Comparison of ENCODE assay signal across 11 cellular contexts in the genomic region with DNA sequence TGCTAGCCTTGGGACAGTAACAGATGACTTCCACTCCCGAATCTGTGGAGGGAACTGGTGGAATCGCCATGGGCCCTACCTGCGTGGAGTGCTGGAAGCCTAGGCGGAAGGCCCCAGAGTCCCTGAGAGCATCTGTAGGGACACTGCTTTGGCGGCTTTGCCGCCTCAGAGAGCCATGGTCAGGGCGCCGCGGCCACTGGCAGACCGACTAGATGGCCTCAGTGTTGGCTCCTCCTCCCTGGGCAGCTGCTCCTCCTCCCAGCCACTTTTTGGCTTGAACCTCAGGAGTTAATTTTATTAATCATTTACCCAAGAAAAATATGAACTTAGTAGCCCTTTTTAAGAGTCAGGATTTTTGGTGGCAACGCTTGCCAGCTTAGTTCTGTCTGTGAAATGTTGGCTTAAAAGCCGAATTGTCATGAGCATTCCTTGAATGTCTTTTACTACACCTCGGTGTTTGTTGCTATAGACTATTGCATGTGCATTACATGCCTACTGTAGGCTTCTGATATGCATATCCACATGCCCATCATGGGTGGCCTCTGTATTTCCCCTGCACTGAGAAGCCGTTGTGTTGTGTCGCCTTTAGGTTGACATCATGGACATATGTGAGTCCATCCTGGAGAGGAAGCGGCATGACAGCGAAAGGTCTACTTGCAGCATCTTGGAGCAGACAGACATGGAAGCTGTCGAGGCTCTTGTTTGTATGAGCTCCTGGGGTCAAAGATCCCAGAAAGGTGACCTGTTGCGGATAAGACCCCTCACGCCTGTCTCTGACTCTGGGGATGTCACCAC. TPM values are rescaled to one million over a fixed set of nuclear protein-coding genes. Genes with fewer than 3 reads are reported as not detected.
DNase-seq lines count a peak whose midpoint lies in the region; ATAC-seq, FAIRE-seq and TF ChIP-seq lines count a peak whose summit lies in the region.
"Had no signal": no experiment of that assay in that cellular context is flagged by ENCODE, and none has a peak within 500 bp of the region (broad histone marks: within the 10 kb centered on the region; RNA-seq: fewer than 3 reads in every experiment).

No MANE protein-coding gene starts in this region.

- H3K27ac ChIP-seq in CD8-positive, alpha-beta memory T cell (ENCODE audit: low read depth, low read length) = no peak overlapping the region
- H3K27ac ChIP-seq in gastrocnemius medialis = peak overlapping the region; percentile 94 to 95 (median 94)

- POLR2A ChIA-PET in CD8-positive, alpha-beta memory T cell (lab: Charles Lee) = no interaction called here

- CTCF ChIA-PET in CD8-positive, alpha-beta memory T cell (lab: Charles Lee) = interaction anchor here (1.1 to 9.6 kb wide), 5 partner anchors 10 to 232 kb away, joined by 4 to 201 read pairs (median 40); no protein-coding TSS in a partner anchor

- intact Hi-C loops in activated T-helper 1 cell treated with anti-CD3 and anti-CD28 coated beads, Interleukin-12 subunit alpha, Interleukin-12 subunit beta, Interleukin-2, Interleukin-4 antibody, amounts not matched to agents 30 ng/mL and 10 ng/mL and 1 ng/mL, durations not matched to agents 14 hours and 24 hours and 36 hours (cut with micrococcal nuclease) = loop anchor here (5.0 to 10.0 kb wide), 3 partner anchors 491 to 841 kb away; a partner anchor contains a TSS
- intact Hi-C loops in gastrocnemius medialis (cut with DNase I; ENCODE audit: low total_unique reads) = loop anchor here (5.0 to 10.0 kb wide), 3 partner anchors 233 to 1549 kb away; a partner anchor contains a TSS

- H3K4me1 ChIP-seq in CD8-positive, alpha-beta memory T cell (ENCODE audit: insufficient read depth, low read length) = peaks cover 17% of the 10 kb centered on the region
- H3K4me1 ChIP-seq in gastrocnemius medialis = peaks cover 23 to 52% of the 10 kb centered on the region in 2 donors
- H3K4me1 ChIP-seq: prostate gland had no signal

- TF ChIP-seq CTCF in gastrocnemius medialis (IDR thresholded peaks at IDR 0.05 in 4 of 5, conservative IDR thresholded peaks at IDR 0.05 in 1 of 5) = no peak

- TF ChIP-seq POLR2A in gastrocnemius medialis (IDR thresholded peaks at IDR 0.05) = no peak

- no peak for ATAC-seq in gastrocnemius medialis
- ATAC-seq in HG03159 (IDR thresholded peaks at IDR 0.05; ENCODE audit: unreplicated experiment) = no peak

- H3K27me3 ChIP-seq in CD8-positive, alpha-beta memory T cell (ENCODE audit: insufficient read depth, low read length, poor library complexity, severe bottlenecking) = no peaks in the 10 kb centered on the region
- H3K27me3 ChIP-seq in gastrocnemius medialis = no peaks in the 10 kb centered on the region

- DNase-seq in CD8-positive, alpha-beta memory T cell = no peak
- no peak for DNase-seq in activated T-helper 1 cell treated with anti-CD3 and anti-CD28 coated beads, Interleukin-12 subunit alpha, Interleukin-12 subunit beta, Interleukin-2, Interleukin-4 antibody, amounts not matched to agents 30 ng/mL and 10 ng/mL and 1 ng/mL, durations not matched to agents 14 hours and 24 hours and 36 hours (ENCODE audit: low spot score)
- DNase-seq in immature natural killer cell = no peak
- no peak for DNase-seq in gastrocnemius medialis
- DNase-seq in NCI-H146 treated with DMSO at 0.1 percent for 48 hours (lab: John Stamatoyannopoulos, UW; ENCODE audit: unreplicated experiment) = no peak
- no peak for DNase-seq in RCC 7860 (ENCODE audit: low spot score)
- no peak for DNase-seq in NCI-H82 (lab: John Stamatoyannopoulos, UW)
- DNase-seq: NCI-H1417 treated with DMSO at 0.1 percent for 48 hours had no signal

- peaks cover 0 to 38% (median 0%) of the 10 kb centered on the region in 3 donors for H3K36me3 Mint-ChIP-seq in CD8-positive, alpha-beta memory T cell
- peaks cover 11% of the 10 kb centered on the region for H3K36me3 Mint-ChIP-seq in activated T-helper 1 cell treated with anti-CD3 and anti-CD28 coated beads, Interleukin-12 subunit alpha, Interleukin-12 subunit beta, Interleukin-2, Interleukin-4 antibody, amounts not matched to agents 30 ng/mL and 10 ng/mL and 1 ng/mL, durations not matched to agents 14 hours and 24 hours and 36 hours (ENCODE audit: low read depth)
- peaks cover 0 to 17% (median 7%) of the 10 kb centered on the region in 3 donors for H3K36me3 Mint-ChIP-seq in immature natural killer cell

- no peak overlapping the region for H3K4me3 ChIP-seq in CD8-positive, alpha-beta memory T cell (ENCODE audit: low read length)
- peak overlapping the region in 1 of 4 donors; percentile 62 for H3K4me3 ChIP-seq in gastrocnemius medialis
- H3K4me3 ChIP-seq: prostate gland had no signal

- FAIRE-seq in RCC 7860 (lab: Jason Lieb, UNC) = no peak
- FAIRE-seq: keratinocyte had no signal

- peaks cover 17% of the 10 kb centered on the region for H3K36me3 ChIP-seq in CD8-positive, alpha-beta memory T cell (ENCODE audit: insufficient read depth, low read length)
- peaks cover 0 to 25% of the 10 kb centered on the region in 2 donors for H3K36me3 ChIP-seq in gastrocnemius medialis
- H3K36me3 ChIP-seq: prostate gland had no signal

- no peaks in the 10 kb centered on the region for H3K9me3 ChIP-seq in CD8-positive, alpha-beta memory T cell (ENCODE audit: low read length)
- no peaks in the 10 kb centered on the region for H3K9me3 ChIP-seq in gastrocnemius medialis
- H3K9me3 ChIP-seq: prostate gland had no signal

- H3K4me1 Mint-ChIP-seq in CD8-positive, alpha-beta memory T cell = peaks cover 26 to 55% (median 29%) of the 10 kb centered on the region in 3 donors
- peaks cover 14% of the 10 kb centered on the region for H3K4me1 Mint-ChIP-seq in activated T-helper 1 cell treated with anti-CD3 and anti-CD28 coated beads, Interleukin-12 subunit alpha, Interleukin-12 subunit beta, Interleukin-2, Interleukin-4 antibody, amounts not matched to agents 30 ng/mL and 10 ng/mL and 1 ng/mL, durations not matched to agents 14 hours and 24 hours and 36 hours (ENCODE audit: low read depth)
- peaks cover 25 to 55% of the 10 kb centered on the region in 2 donors for H3K4me1 Mint-ChIP-seq in immature natural killer cell

- H3K9me3 Mint-ChIP-seq in CD8-positive, alpha-beta memory T cell = no peaks in the 10 kb centered on the region
- H3K9me3 Mint-ChIP-seq in activated T-helper 1 cell treated with anti-CD3 and anti-CD28 coated beads, Interleukin-12 subunit alpha, Interleukin-12 subunit beta, Interleukin-2, Interleukin-4 antibody, amounts not matched to agents 30 ng/mL and 10 ng/mL and 1 ng/mL, durations not matched to agents 14 hours and 24 hours and 36 hours = no peaks in the 10 kb centered on the region
- H3K9me3 Mint-ChIP-seq in immature natural killer cell = no peaks in the 10 kb centered on the region

- H3K4me3 Mint-ChIP-seq in CD8-positive, alpha-beta memory T cell = peak overlapping the region; percentile 3 to 84 (median 55)
- H3K4me3 Mint-ChIP-seq in activated T-helper 1 cell treated with anti-CD3 and anti-CD28 coated beads, Interleukin-12 subunit alpha, Interleukin-12 subunit beta, Interleukin-2, Interleukin-4 antibody, amounts not matched to agents 30 ng/mL and 10 ng/mL and 1 ng/mL, durations not matched to agents 14 hours and 24 hours and 36 hours = peak overlapping the region; percentile 46
- H3K4me3 Mint-ChIP-seq in immature natural killer cell = peak overlapping the region; percentile 30 to 84 (median 61)

- peak overlapping the region; percentile 49 to 98 (median 90) for H3K27ac Mint-ChIP-seq in CD8-positive, alpha-beta memory T cell
- no peak overlapping the region for H3K27ac Mint-ChIP-seq in activated T-helper 1 cell treated with anti-CD3 and anti-CD28 coated beads, Interleukin-12 subunit alpha, Interleukin-12 subunit beta, Interleukin-2, Interleukin-4 antibody, amounts not matched to agents 30 ng/mL and 10 ng/mL and 1 ng/mL, durations not matched to agents 14 hours and 24 hours and 36 hours
- peak overlapping the region; percentile 56 to 96 (median 91) for H3K27ac Mint-ChIP-seq in immature natural killer cell

- peaks cover 0 to 6% of the 10 kb centered on the region in 2 donors for H3K27me3 Mint-ChIP-seq in CD8-positive, alpha-beta memory T cell
- peaks cover 12% of the 10 kb centered on the region for H3K27me3 Mint-ChIP-seq in activated T-helper 1 cell treated with anti-CD3 and anti-CD28 coated beads, Interleukin-12 subunit alpha, Interleukin-12 subunit beta, Interleukin-2, Interleukin-4 antibody, amounts not matched to agents 30 ng/mL and 10 ng/mL and 1 ng/mL, durations not matched to agents 14 hours and 24 hours and 36 hours (ENCODE audit: insufficient read depth)
- H3K27me3 Mint-ChIP-seq in immature natural killer cell (ENCODE audit: low read depth in 3 of 3) = peaks cover 12 to 33% (median 12%) of the 10 kb centered on the region in 3 donors

- in situ Hi-C loops in gastrocnemius medialis (cut with MboI; ENCODE audit: low sequenced_read_pairs in 4 of 4) = loop anchor here (5.0 to 25.0 kb wide), 5 partner anchors 58 to 408 kb away; a partner anchor contains a TSS

RNA-seq across cellular contexts. Expression of a gene that starts 2.4 kb away (rescaled TPM):
- 1 to 10 TPM; 5.8 to 7.5 TPM for total RNA-seq in CD8-positive, alpha-beta memory T cell
- polyA plus RNA-seq in CD8-positive, alpha-beta memory T cell = 6.6 TPM
- 7.8 and 10.8 TPM in 2 replicates for total RNA-seq in activated T-helper 1 cell treated with anti-CD3 and anti-CD28 coated beads, Interleukin-12 subunit alpha, Interleukin-12 subunit beta, Interleukin-2, Interleukin-4 antibody, amounts not matched to agents 30 ng/mL and 10 ng/mL and 1 ng/mL, durations not matched to agents 14 hours and 24 hours and 36 hours
- 10 to 100 TPM; 10.5 to 18.8 (median 11.7) TPM for polyA plus RNA-seq in immature natural killer cell
- total RNA-seq in gastrocnemius medialis = 10 to 100 TPM in 3 of 4 donors, 1 to 10 TPM in 1; 7.6 to 18.3 (median 12.9) TPM

RNA-seq across cellular contexts. Expression of a gene that starts 34.5 kb away (rescaled TPM):
- under 1 TPM; 0.09 to 0.20 TPM for total RNA-seq in CD8-positive, alpha-beta memory T cell
- polyA plus RNA-seq in CD8-positive, alpha-beta memory T cell = 0.07 TPM
- 0.56 and 0.70 TPM in 2 replicates for total RNA-seq in activated T-helper 1 cell treated with anti-CD3 and anti-CD28 coated beads, Interleukin-12 subunit alpha, Interleukin-12 subunit beta, Interleukin-2, Interleukin-4 antibody, amounts not matched to agents 30 ng/mL and 10 ng/mL and 1 ng/mL, durations not matched to agents 14 hours and 24 hours and 36 hours
- not detected for polyA plus RNA-seq in immature natural killer cell
- under 1 TPM in 3 of 4 donors, not detected in 1; 0.10 to 0.42 (median 0.18) TPM for total RNA-seq in gastrocnemius medialis
